7 cellular contexts compared by ENCODE assay signal in genomic region chrX:52933976-52934703, GRCh38. TPM values are rescaled to one million over a fixed set of nuclear protein-coding genes. Genes with fewer than 3 reads are reported as not detected.
DNase-seq lines count a peak whose midpoint lies in the region; ATAC-seq and TF ChIP-seq lines count a peak whose summit lies in the region.

No MANE protein-coding gene starts in this region.

- TF ChIP-seq CTCF in GM13976 (IDR thresholded peaks at IDR 0.05; ENCODE audit: borderline replicate concordance, control extremely low read depth, extremely low read depth, insufficient read depth, missing control alignments) (no peak), activated B cell treated with CpG ODN at 0.5 μM for 24 hours (IDR thresholded peaks at IDR 0.05) (no peak)

- peak overlapping the region; percentile 97 for H3K4me3 Mint-ChIP-seq in activated B cell treated with CpG ODN at 0.5 μM for 24 hours
- H3K4me3 Mint-ChIP-seq in stimulated activated memory B cell treated with anti-CD40 and anti-IgM and Interleukin-4, amounts not matched to agents 10 μg/mL and 1 μg/mL and 100 μg/mL, for 72 hours: peak overlapping the region; percentile 87

- no peaks in the 10 kb centered on the region for H3K9me3 ChIP-seq in iPS DF 6.9 (ENCODE audit: control insufficient read depth, insufficient read depth, low read length)

- intact Hi-C loops in activated B cell treated with CpG ODN at 0.5 μM for 24 hours (cut with micrococcal nuclease): no loop called here

- H3K27ac Mint-ChIP-seq in activated B cell treated with CpG ODN at 0.5 μM for 24 hours: peak overlapping the region; percentile 99
- H3K27ac Mint-ChIP-seq in stimulated activated memory B cell treated with anti-CD40 and anti-IgM and Interleukin-4, amounts not matched to agents 10 μg/mL and 1 μg/mL and 100 μg/mL, for 72 hours: peak overlapping the region; percentile 96

- no peak overlapping the region for H3K27ac ChIP-seq in iPS DF 6.9 (ENCODE audit: low read length)

- no peaks in the 10 kb centered on the region for H3K4me1 ChIP-seq in iPS DF 6.9 (ENCODE audit: control insufficient read depth, insufficient read depth, low read length)

- CTCF ChIA-PET in activated B cell treated with CpG ODN at 0.5 μM for 24 hours (lab: Charles Lee): no interaction called here

- peaks cover 11% of the 10 kb centered on the region for H3K36me3 Mint-ChIP-seq in activated B cell treated with CpG ODN at 0.5 μM for 24 hours (ENCODE audit: low read depth)
- no peaks in the 10 kb centered on the region for H3K36me3 Mint-ChIP-seq in stimulated activated memory B cell treated with anti-CD40 and anti-IgM and Interleukin-4, amounts not matched to agents 10 μg/mL and 1 μg/mL and 100 μg/mL, for 72 hours

- peak overlapping the region; percentile 80; the same call in 1 of the 2 replicates for H3K4me3 ChIP-seq in iPS DF 6.9 (ENCODE audit: low read length)

- peaks cover 15% of the 10 kb centered on the region for H3K4me1 Mint-ChIP-seq in activated B cell treated with CpG ODN at 0.5 μM for 24 hours
- no peaks in the 10 kb centered on the region for H3K4me1 Mint-ChIP-seq in stimulated activated memory B cell treated with anti-CD40 and anti-IgM and Interleukin-4, amounts not matched to agents 10 μg/mL and 1 μg/mL and 100 μg/mL, for 72 hours

- H3K9me3 Mint-ChIP-seq in activated B cell treated with CpG ODN at 0.5 μM for 24 hours: no peaks in the 10 kb centered on the region
- H3K9me3 Mint-ChIP-seq in stimulated activated memory B cell treated with anti-CD40 and anti-IgM and Interleukin-4, amounts not matched to agents 10 μg/mL and 1 μg/mL and 100 μg/mL, for 72 hours: no peaks in the 10 kb centered on the region

- peak; percentile 66 for DNase-seq in GM13976 (ENCODE audit: low spot score)
- no peak for DNase-seq in activated B cell treated with CpG ODN at 0.5 μM for 24 hours
- no peak for DNase-seq in iPS DF 6.9 (ENCODE audit: low read depth, low spot score)
- no peak for DNase-seq in stimulated activated CD4-positive, alpha-beta T cell treated with anti-CD3 and anti-CD28 coated beads, Interleukin-2, amount 100 ng/mL, for 48 hours

- no peaks in the 10 kb centered on the region for H3K27me3 Mint-ChIP-seq in activated B cell treated with CpG ODN at 0.5 μM for 24 hours
- no peaks in the 10 kb centered on the region for H3K27me3 Mint-ChIP-seq in stimulated activated memory B cell treated with anti-CD40 and anti-IgM and Interleukin-4, amounts not matched to agents 10 μg/mL and 1 μg/mL and 100 μg/mL, for 72 hours

- in situ Hi-C loops in GM13976 (cut with MboI; ENCODE audit: low sequenced_read_pairs, unreplicated experiment): no loop called here

- WGBS in iPS DF 6.9 (ENCODE audit: insufficient coverage, insufficient read length): no CpG with 5 or more reads among the region's 27 CpGs

- H3K27me3 ChIP-seq in iPS DF 6.9 (ENCODE audit: control insufficient read depth, insufficient read depth, low read length): no peaks in the 10 kb centered on the region

- H3K36me3 ChIP-seq in iPS DF 6.9 (ENCODE audit: control insufficient read depth, insufficient read depth, low read length): no peaks in the 10 kb centered on the region

- ATAC-seq in HG02885 (IDR thresholded peaks at IDR 0.05; ENCODE audit: poor library complexity, unreplicated experiment) (peak; percentile 30), activated B cell treated with CpG ODN at 0.5 μM for 24 hours (ENCODE audit: low read depth) (no peak), GM18502 (IDR thresholded peaks at IDR 0.05; ENCODE audit: poor library complexity, unreplicated experiment) (no peak)
- no peak for ATAC-seq in stimulated activated memory B cell treated with anti-CD40 and anti-IgM and Interleukin-4, amounts not matched to agents 10 μg/mL and 1 μg/mL and 100 μg/mL, for 72 hours

- POLR2A ChIA-PET in activated B cell treated with CpG ODN at 0.5 μM for 24 hours (lab: Charles Lee): no interaction called here

RNA-seq across cellular contexts. Expression of gene FAM156A, which starts 24.2 kb away (rescaled TPM):
- total RNA-seq in activated B cell treated with CpG ODN at 0.5 μM for 24 hours: 18.5 and 21.6 TPM in 2 replicates

RNA-seq across cellular contexts. Expression of gene FAM156B, which starts 37.0 kb away (rescaled TPM):
- total RNA-seq in activated B cell treated with CpG ODN at 0.5 μM for 24 hours: 14.4 and 16.8 TPM in 2 replicates
